8 cellular contexts compared by ENCODE assay signal in the genomic region with DNA sequence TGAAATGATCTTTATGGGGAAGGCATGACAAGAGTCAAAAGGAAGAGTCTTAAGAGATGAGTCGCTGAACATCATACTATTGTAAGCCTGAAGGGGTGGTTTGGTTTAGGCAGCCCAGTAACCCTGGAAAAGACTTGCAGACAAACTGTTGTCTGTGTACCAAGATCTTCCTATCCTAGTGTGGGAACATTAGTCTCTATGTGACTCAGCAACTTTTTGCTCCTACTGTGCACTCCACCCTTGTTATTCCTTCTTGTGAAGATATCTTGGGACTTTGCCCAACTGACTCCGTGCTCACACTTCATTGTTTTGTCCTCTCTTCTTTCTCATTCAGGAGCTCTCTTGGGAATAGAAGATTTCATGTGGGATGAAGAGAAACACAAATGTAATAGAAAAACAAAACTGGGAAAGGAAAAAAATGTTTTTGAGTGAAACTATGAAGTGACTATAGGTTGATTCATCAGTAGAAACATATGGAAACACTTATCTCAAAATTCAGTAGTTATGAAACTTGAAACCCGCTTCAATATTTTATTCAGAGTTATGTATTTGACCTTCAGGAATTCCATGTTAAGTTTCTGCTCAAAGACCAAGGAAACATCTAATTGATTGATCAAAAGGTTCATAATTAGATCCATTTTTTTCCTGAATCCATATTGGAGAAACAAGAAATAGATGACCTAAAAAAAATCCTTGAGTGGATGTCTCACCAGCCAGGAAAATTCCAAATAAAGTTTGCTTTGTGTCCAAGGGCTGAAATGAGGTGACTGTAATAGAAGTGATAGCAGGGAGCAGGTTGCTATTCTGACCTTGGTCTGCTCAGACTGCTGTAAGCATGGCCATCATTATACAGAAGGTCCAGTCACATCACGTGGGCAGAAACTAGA.
DNase-seq lines count a peak whose midpoint lies in the region; ATAC-seq and TF ChIP-seq lines count a peak whose summit lies in the region.

No MANE protein-coding gene starts in this region.

- no peak overlapping the region for H3K4me2 ChIP-seq in DND-41 (ENCODE audit: insufficient read depth, low read length)

- H3K36me3 ChIP-seq in DND-41 (ENCODE audit: insufficient read depth, low read length): no peaks in the 10 kb centered on the region

- H3K79me2 ChIP-seq in DND-41 (ENCODE audit: insufficient read depth, low read length): peaks cover 25% of the 10 kb centered on the region; the same call in 1 of the 2 replicates

- no peak overlapping the region for H3K9ac ChIP-seq in DND-41 (ENCODE audit: low read depth, low read length)

- H2AFZ ChIP-seq in DND-41 (ENCODE audit: low read depth, low read length): no peak overlapping the region

- H3K27me3 ChIP-seq in DND-41 (ENCODE audit: insufficient read depth, low read length, poor library complexity): no peaks in the 10 kb centered on the region

- DNase-seq in DND-41 (no peak), NB4 (ENCODE audit: low read depth) (peak; percentile 82), dedifferentiated amniotic fluid mesenchymal stem cell (ENCODE audit: extremely low spot score) (peak; percentile 95), omental fat pad (ENCODE audit: low spot score) (no peak), activated gamma-delta T cell (lab: John Stamatoyannopoulos, UW) (no peak), NCI-H187 treated with DMSO at 0.1 percent for 48 hours (lab: John Stamatoyannopoulos, UW) (no peak), NCI-H1436 (lab: John Stamatoyannopoulos, UW) (no peak)

- ATAC-seq in DND-41 (ENCODE audit: insufficient read depth, low read depth) (no peak), omental fat pad (ENCODE audit: low FRiP score) (peak; percentile 55), GM19035 (IDR thresholded peaks at IDR 0.05; ENCODE audit: unreplicated experiment) (no peak)

- H3K27ac ChIP-seq in DND-41 (ENCODE audit: low read length): peak overlapping the region; percentile 33

- H4K20me1 ChIP-seq in DND-41 (ENCODE audit: insufficient read depth, low read length): no peaks in the 10 kb centered on the region

- TF ChIP-seq CTCF in DND-41 (IDR thresholded peaks at IDR 0.05; ENCODE audit: borderline replicate concordance, extremely low read depth, low read length, poor library complexity, severe bottlenecking) (no peak), NB4 (IDR thresholded peaks at IDR 0.05; ENCODE audit: low read depth, low read length) (no peak), omental fat pad (IDR thresholded peaks at IDR 0.05) (no peak)

- TF ChIP-seq POLR2A in NB4 (IDR thresholded peaks at IDR 0.05; ENCODE audit: extremely low read depth, insufficient read length): no peak

- peaks cover 59% of the 10 kb centered on the region for H3K4me1 ChIP-seq in DND-41 (ENCODE audit: insufficient read depth, low read length)

- no peaks in the 10 kb centered on the region for H3K9me3 ChIP-seq in DND-41 (ENCODE audit: insufficient read depth, low read length, severe bottlenecking)

- H3K4me3 ChIP-seq in DND-41 (ENCODE audit: low read depth in 1 of 2, low read length in 2 of 2): no peak overlapping the region
- no peak overlapping the region for H3K4me3 ChIP-seq in NB4 (ENCODE audit: low read depth, low read length)

Comparison
In these comparisons a context has a peak if more than half of its experiments do, and no peak if none do; other contexts are left out.
1. DNase-seq: peak in NB4 (single experiment) and dedifferentiated amniotic fluid mesenchymal stem cell (single experiment); none in DND-41 (single experiment), omental fat pad (single experiment), activated gamma-delta T cell (single experiment), NCI-H187 treated with DMSO at 0.1 percent for 48 hours (single experiment) and NCI-H1436 (single experiment).